Comparison of ENCODE assay signal across 10 cellular contexts in the genomic region with DNA sequence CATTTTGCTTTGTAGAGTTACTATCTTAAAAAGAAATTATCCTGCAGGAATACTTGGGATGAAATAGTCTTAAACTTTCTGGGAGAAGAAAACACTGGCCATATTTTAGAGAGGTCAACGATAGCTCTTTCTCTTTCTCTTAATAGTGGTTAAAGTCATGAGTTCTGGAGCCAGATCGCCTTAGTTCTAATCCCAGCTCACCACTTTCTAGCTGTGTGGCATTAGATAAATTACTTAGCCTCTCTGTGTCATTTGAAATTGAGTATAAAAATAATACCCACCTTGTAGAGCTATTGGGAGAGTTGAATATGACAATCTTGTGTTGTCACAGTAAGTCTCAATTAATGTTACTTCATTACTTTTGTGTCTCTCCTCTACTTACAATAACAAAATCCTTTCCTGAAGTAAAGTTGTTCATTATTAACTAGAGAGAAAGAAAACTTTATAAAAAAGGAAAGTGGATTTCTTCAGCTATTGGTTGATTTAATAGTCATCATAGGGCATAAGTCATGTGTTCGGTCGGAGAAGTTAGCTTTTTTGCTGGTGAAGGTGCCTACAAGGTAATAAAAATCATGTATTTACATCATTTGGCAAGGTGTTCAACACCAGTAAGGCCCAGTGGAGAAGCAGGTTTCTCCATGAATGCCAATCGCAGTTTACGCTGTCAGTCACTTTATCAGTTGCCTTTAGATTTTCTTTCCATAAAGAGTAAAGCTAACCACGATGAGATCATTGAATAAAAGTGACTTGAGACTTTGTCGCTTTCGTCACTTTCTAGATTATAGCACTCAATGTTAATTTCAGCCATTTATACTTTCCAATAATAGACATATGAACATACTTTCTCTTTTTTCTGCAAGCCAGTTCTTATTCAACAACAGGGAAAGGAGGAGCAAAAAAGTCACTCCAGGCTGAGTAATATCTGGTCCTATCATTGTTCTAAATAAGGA. TPM values are rescaled to one million over a fixed set of nuclear protein-coding genes. Genes with fewer than 3 reads are reported as not detected.
DNase-seq lines count a peak whose midpoint lies in the region; ATAC-seq and TF ChIP-seq lines count a peak whose summit lies in the region.
"Had no signal": no experiment of that assay in that cellular context is flagged by ENCODE, and none has a peak within 500 bp of the region (broad histone marks: within the 10 kb centered on the region; RNA-seq: fewer than 3 reads in every experiment).

No MANE protein-coding gene starts in this region.

- TF ChIP-seq CTCF in heart right ventricle (IDR thresholded peaks at IDR 0.05) (no peak), mesothelial cell of epicardium (IDR thresholded peaks at IDR 0.05; ENCODE audit: unreplicated experiment) (no peak), vagina (IDR thresholded peaks at IDR 0.05) (no peak)

- H3K4me1 Mint-ChIP-seq in central memory CD8-positive, alpha-beta T cell: peaks cover 73% of the 10 kb centered on the region
- peaks cover 63% of the 10 kb centered on the region for H3K4me1 Mint-ChIP-seq in mesothelial cell of epicardium

- 46 to 47% methylated on average over 9 of the region's 9 CpGs for WGBS in heart right ventricle, 2 donors

- no peak for TF ChIP-seq POLR2A in vagina (IDR thresholded peaks at IDR 0.05)

- no peaks in the 10 kb centered on the region for H3K27me3 Mint-ChIP-seq in central memory CD8-positive, alpha-beta T cell
- no peaks in the 10 kb centered on the region for H3K27me3 Mint-ChIP-seq in mesothelial cell of epicardium (ENCODE audit: low read depth)

- H3K4me3 Mint-ChIP-seq in central memory CD8-positive, alpha-beta T cell: peak overlapping the region; percentile 81
- peak overlapping the region; percentile 85 for H3K4me3 Mint-ChIP-seq in mesothelial cell of epicardium

- DNase-seq in heart right ventricle (no peak), left ventricle myocardium superior (no peak), mesothelial cell of epicardium (ENCODE audit: low spot score in 2 of 2, unreplicated experiment in 2 of 2) (no peak), vagina (ENCODE audit: extremely low spot score in 2 of 2) (no peak), G401 (ENCODE audit: low spot score) (no peak), epidermal melanocyte (ENCODE audit: insufficient read length, low spot score) (no peak)
- no peak for DNase-seq in central memory CD8-positive, alpha-beta T cell (ENCODE audit: low spot score in 2 of 2)
- DNase-seq: DMS79 treated with DMSO at 0.1 percent for 48 hours, NCI-H2171 had no signal

- peaks cover 12% of the 10 kb centered on the region for H3K36me3 Mint-ChIP-seq in central memory CD8-positive, alpha-beta T cell (ENCODE audit: insufficient read depth)
- H3K36me3 Mint-ChIP-seq in mesothelial cell of epicardium: peaks cover 7% of the 10 kb centered on the region

- no peaks in the 10 kb centered on the region for H3K27me3 ChIP-seq in heart right ventricle
- no peaks in the 10 kb centered on the region for H3K27me3 ChIP-seq in vagina

- no peaks in the 10 kb centered on the region for H3K36me3 ChIP-seq in heart right ventricle
- H3K36me3 ChIP-seq in vagina: no peaks in the 10 kb centered on the region

- intact Hi-C loops in heart right ventricle (cut with DNase I) (loop anchor here in 7 of 10 donors (2.0 to 10.0 kb wide), 9 partner anchors 56 to 264 kb away; no protein-coding TSS in a partner anchor), left ventricle myocardium superior (cut with micrococcal nuclease) (loop anchor here (5.0 kb wide), 1 partner anchor 267 kb away; no protein-coding TSS in a partner anchor), vagina (cut with DNase I) (loop anchor here (10.0 kb wide), 1 partner anchor 134 kb away; no protein-coding TSS in a partner anchor)

- H3K9me3 ChIP-seq in heart right ventricle: no peaks in the 10 kb centered on the region
- no peaks in the 10 kb centered on the region for H3K9me3 ChIP-seq in vagina

- H3K4me1 ChIP-seq in heart right ventricle: peaks cover 0 to 60% (median 30%) of the 10 kb centered on the region in 9 donors
- H3K4me1 ChIP-seq in vagina: peaks cover 47% of the 10 kb centered on the region

- in situ Hi-C loops in G401 (cut with HindIII; ENCODE audit: low sequenced_read_pairs): no loop called here

- peak overlapping the region; percentile 76 to 93 (median 88) for H3K27ac ChIP-seq in heart right ventricle
- H3K27ac ChIP-seq in vagina: peak overlapping the region; percentile 90

- H3K27ac Mint-ChIP-seq in central memory CD8-positive, alpha-beta T cell (ENCODE audit: low read depth): peak overlapping the region; percentile 95
- peak overlapping the region; percentile 97 for H3K27ac Mint-ChIP-seq in mesothelial cell of epicardium

- no peaks in the 10 kb centered on the region for H3K9me3 Mint-ChIP-seq in central memory CD8-positive, alpha-beta T cell
- H3K9me3 Mint-ChIP-seq in mesothelial cell of epicardium: peaks cover 7% of the 10 kb centered on the region

- no peak for ATAC-seq in heart right ventricle
- ATAC-seq in left ventricle myocardium superior: no peak
- ATAC-seq in central memory CD8-positive, alpha-beta T cell (replicated peaks; ENCODE audit: extremely low read depth, poor library complexity, severe bottlenecking): no peak
- no peak for ATAC-seq in HG03280 (IDR thresholded peaks at IDR 0.05; ENCODE audit: unreplicated experiment)

- H3K4me3 ChIP-seq in heart right ventricle (peak overlapping the region; percentile 37 to 78 (median 67)), vagina (peak overlapping the region; percentile 45 to 56)

RNA-seq across cellular contexts. Expression of gene NEDD9, which starts 2.0 kb away (rescaled TPM):
- total RNA-seq in heart right ventricle (10 to 100 TPM; 10.8 to 34.2 (median 24.6) TPM), left ventricle myocardium superior (31.1 TPM), mesothelial cell of epicardium (25.5 to 28.6 TPM (median 27.4 TPM) in 3 replicates), vagina (45.4 TPM)
- 10 to 100 TPM; 18.7 to 19.3 TPM for polyA plus RNA-seq in heart right ventricle
- 83.1 and 96.4 TPM in 2 replicates for total RNA-seq in G401 (2014; rRNA removed; shearing (Covaris generic))
